In genomic region chr13:113595131-113595530, GRCh38 we compare ENCODE assay signal across 10 cellular contexts.
"Had no signal": no experiment of that assay in that cellular context is flagged by ENCODE, and none has a peak within 500 bp of the region (broad histone marks: within the 10 kb centered on the region; RNA-seq: fewer than 3 reads in every experiment).

No MANE protein-coding gene starts in this region.

- H3K27me3 ChIP-seq: right atrium auricular region had no signal

- H3K9me3 ChIP-seq: right atrium auricular region had no signal

- H3K27ac Mint-ChIP-seq: activated naive CD4-positive, alpha-beta T cell treated with anti-CD3 and anti-CD28 coated beads, Interleukin-2, amount 50 U/mL, for 24 hours; immature natural killer cell; naive thymus-derived CD4-positive, alpha-beta T cell; stimulated activated naive B cell treated with anti-CD40 and anti-IgM and Interleukin-4, amounts not matched to agents 10 μg/mL and 1 μg/mL and 100 μg/mL, for 72 hours had no signal

- ATAC-seq: left cardiac atrium; naive thymus-derived CD4-positive, alpha-beta T cell; stimulated activated naive B cell treated with anti-CD40 and anti-IgM and Interleukin-4, amounts not matched to agents 10 μg/mL and 1 μg/mL and 100 μg/mL, for 72 hours had no signal

- H3K9me3 Mint-ChIP-seq: activated naive CD4-positive, alpha-beta T cell treated with anti-CD3 and anti-CD28 coated beads, Interleukin-2, amount 50 U/mL, for 24 hours; immature natural killer cell had no signal

- H3K4me3 ChIP-seq: right atrium auricular region, smooth muscle cell had no signal

- H3K4me3 Mint-ChIP-seq: activated naive CD4-positive, alpha-beta T cell treated with anti-CD3 and anti-CD28 coated beads, Interleukin-2, amount 50 U/mL, for 24 hours; immature natural killer cell; naive thymus-derived CD4-positive, alpha-beta T cell; stimulated activated naive B cell treated with anti-CD40 and anti-IgM and Interleukin-4, amounts not matched to agents 10 μg/mL and 1 μg/mL and 100 μg/mL, for 72 hours had no signal

- H3K27ac ChIP-seq: right atrium auricular region had no signal

- DNase-seq: caudate nucleus; cortex of kidney; effector memory CD4-positive, alpha-beta T cell; immature natural killer cell; left cardiac atrium; stimulated activated naive B cell treated with anti-CD40 and anti-IgM and Interleukin-4, amounts not matched to agents 10 μg/mL and 1 μg/mL and 100 μg/mL, for 72 hours had no signal

- H3K27me3 Mint-ChIP-seq: activated naive CD4-positive, alpha-beta T cell treated with anti-CD3 and anti-CD28 coated beads, Interleukin-2, amount 50 U/mL, for 24 hours; naive thymus-derived CD4-positive, alpha-beta T cell; stimulated activated naive B cell treated with anti-CD40 and anti-IgM and Interleukin-4, amounts not matched to agents 10 μg/mL and 1 μg/mL and 100 μg/mL, for 72 hours had no signal

- H3K4me2 ChIP-seq: smooth muscle cell had no signal
